ENCODE assay signal across 8 cellular contexts in the genomic region with DNA sequence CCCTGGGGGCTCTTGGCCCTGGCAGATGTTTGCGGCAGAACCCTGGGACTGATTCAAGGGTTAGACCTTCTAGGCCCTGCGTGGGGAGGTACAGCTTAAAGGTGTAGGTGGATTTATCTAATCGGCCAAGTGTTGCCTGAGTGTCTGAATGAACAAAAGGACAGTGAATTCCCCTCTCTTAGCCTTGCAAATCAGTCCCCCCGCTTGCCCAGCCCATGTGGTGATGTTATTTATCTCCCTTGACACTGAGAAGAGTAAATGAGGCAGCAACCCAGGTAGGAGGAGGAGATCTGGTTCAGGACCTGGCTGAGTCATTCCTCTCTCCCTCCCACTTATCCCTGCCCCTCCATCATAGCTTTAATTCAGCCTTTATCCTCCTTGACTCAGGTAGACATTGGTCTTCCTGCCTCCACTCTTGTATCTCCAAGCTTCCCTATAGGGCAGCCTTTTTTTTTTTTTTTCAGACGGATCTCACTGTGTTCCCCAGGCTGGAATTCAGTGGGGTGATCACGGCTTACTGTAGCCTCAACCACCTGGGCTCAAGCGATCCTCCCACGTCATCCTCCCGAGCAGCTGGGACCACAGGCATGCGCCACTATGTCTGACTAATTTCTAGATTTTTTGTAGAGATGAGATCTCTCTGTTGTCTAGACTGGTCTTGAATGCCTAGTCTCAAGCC. TPM values are rescaled to one million over a fixed set of nuclear protein-coding genes. Genes with fewer than 3 reads are reported as not detected.
DNase-seq lines count a peak whose midpoint lies in the region; ATAC-seq, FAIRE-seq and TF ChIP-seq lines count a peak whose summit lies in the region.

No MANE protein-coding gene starts in this region.

- no peak overlapping the region for H3K4me2 ChIP-seq in IMR-90 (ENCODE audit: low read depth, low read length)

- no peak overlapping the region for H2AK9ac ChIP-seq in IMR-90 (replicated peaks; ENCODE audit: low read depth, low read length, poor library complexity)

- H4K8ac ChIP-seq in IMR-90 (ENCODE audit: low read depth in 2 of 2, low read length in 2 of 2): no peak overlapping the region

- no peak overlapping the region for H3K23ac ChIP-seq in IMR-90 (ENCODE audit: low read depth, low read length)

- dilution Hi-C loops in IMR-90 (cut with HindIII; ENCODE audit: low sequenced_read_pairs, unreplicated experiment): no loop called here

- no peak for TF ChIP-seq RAD21 in IMR-90 (IDR thresholded peaks at IDR 0.05; ENCODE audit: low read length)

- TF ChIP-seq POLR2A in GM12892 (IDR thresholded peaks at IDR 0.05; ENCODE audit: low read depth, low read length) (no peak), IMR-90 (IDR thresholded peaks at IDR 0.05; ENCODE audit: low read depth, low read length) (no peak), tibial nerve (IDR thresholded peaks at IDR 0.05) (no peak)

- BruUV-seq in IMR-90 (replicated peaks; lab: Mats Ljungman, UMichigan): no TSS peak

- POLR2A ChIA-PET in IMR-90 (lab: Charles Lee; ENCODE audit: unreplicated experiment): interaction anchor here (0.6 kb wide), 1 partner anchor 20 kb away, joined by 5 read pairs; no protein-coding TSS in a partner anchor

- in situ Hi-C loops in IMR-90 (cut with MboI; ENCODE audit: low sequenced_read_pairs): no loop called here
- in situ Hi-C loops in HAP-1 (cut with MboI; ENCODE audit: low sequenced_read_pairs): no loop called here

- DNase-seq in GM12892 (ENCODE audit: insufficient read length) (peak; percentile 51), IMR-90 (peak; percentile 71), fibroblast of pulmonary artery (ENCODE audit: low read depth) (peak; percentile 43), tibial nerve (ENCODE audit: low spot score in 2 of 2) (no peak), NCI-H1694 treated with DMSO at 0.1 percent for 48 hours (lab: John Stamatoyannopoulos, UW) (no peak), HAP-1 (ENCODE audit: low spot score in 2 of 2) (no peak)

- H2AFZ ChIP-seq in IMR-90 (replicated peaks; ENCODE audit: low read length, poor library complexity): no peak overlapping the region

- H3K27ac ChIP-seq in IMR-90 (ENCODE audit: insufficient read depth, low read length) (no peak overlapping the region), tibial nerve (peak overlapping the region in 1 of 4 donors; percentile 1)

- H2BK20ac ChIP-seq in IMR-90 (ENCODE audit: low read depth, low read length): no peak overlapping the region

- H2AK5ac ChIP-seq in IMR-90 (ENCODE audit: low read depth, low read length): no peak overlapping the region

- no peak overlapping the region for H4K5ac ChIP-seq in IMR-90 (ENCODE audit: low read depth, low read length)

- H3K9me3 ChIP-seq in IMR-90 (ENCODE audit: control insufficient read depth, insufficient read depth, low read length): peaks cover 3% of the 10 kb centered on the region; the same call in 1 of the 2 replicates
- H3K9me3 ChIP-seq in tibial nerve: no peaks in the 10 kb centered on the region
- no peaks in the 10 kb centered on the region for H3K9me3 ChIP-seq in HAP-1

- WGBS in IMR-90 (ENCODE audit: extremely low coverage in 2 of 2, insufficient read length in 1 of 2), 2 experiments: no CpG with 5 or more reads among the region's 10 CpGs
- WGBS in tibial nerve, 2 donors: 75% methylated on average over 10 of the region's 10 CpGs

- no peak overlapping the region for H2BK15ac ChIP-seq in IMR-90 (ENCODE audit: low read depth, low read length)

- H3K18ac ChIP-seq in IMR-90 (ENCODE audit: low read depth, low read length): no peak overlapping the region

- H3K14ac ChIP-seq in IMR-90 (replicated peaks; ENCODE audit: low read depth, low read length): no peak overlapping the region

- FAIRE-seq in GM12892 (lab: Jason Lieb, UNC): peak; percentile 77

- H2BK5ac ChIP-seq in IMR-90 (ENCODE audit: low read depth, low read length, poor library complexity, severe bottlenecking): no peak overlapping the region

- H3K56ac ChIP-seq in IMR-90 (ENCODE audit: extremely low read depth, insufficient read depth, low read length): no peak overlapping the region

- H3K4me3 ChIP-seq in IMR-90 (ENCODE audit: insufficient read depth, low read depth, low read length) (no peak overlapping the region), fibroblast of pulmonary artery (replicated peaks; ENCODE audit: low read depth, low read length) (no peak overlapping the region), tibial nerve (no peak overlapping the region), HAP-1 (no peak overlapping the region)

- no peak overlapping the region for H3K9ac ChIP-seq in IMR-90 (ENCODE audit: low read depth, low read length)

- H4K20me1 ChIP-seq in IMR-90 (ENCODE audit: insufficient read depth, low read length): no peaks in the 10 kb centered on the region

- no peak for TF ChIP-seq EP300 in tibial nerve (IDR thresholded peaks at IDR 0.05)

- H3K27me3 ChIP-seq in IMR-90 (ENCODE audit: control insufficient read depth, insufficient read depth, low read length) (peaks cover 21% of the 10 kb centered on the region), tibial nerve (no peaks in the 10 kb centered on the region), HAP-1 (ENCODE audit: low read depth) (no peaks in the 10 kb centered on the region)

- H3K4ac ChIP-seq in IMR-90 (ENCODE audit: low read depth, low read length): no peak overlapping the region

- no peak for TF ChIP-seq CTCF in IMR-90 (conservative IDR thresholded peaks at IDR 0.05; ENCODE audit: low read depth, low read length)
- no peak for TF ChIP-seq CTCF in fibroblast of pulmonary artery (IDR thresholded peaks at IDR 0.05; ENCODE audit: low read length, missing control alignments)
- no peak for TF ChIP-seq CTCF in tibial nerve (IDR thresholded peaks at IDR 0.05)

- no peaks in the 10 kb centered on the region for H3K79me1 ChIP-seq in IMR-90 (ENCODE audit: low read depth in 1 of 2, low read length in 2 of 2)

- H3K36me3 ChIP-seq in IMR-90 (ENCODE audit: control insufficient read depth, insufficient read depth, low read length) (no peaks in the 10 kb centered on the region), tibial nerve (no peaks in the 10 kb centered on the region), HAP-1 (replicated peaks) (no peaks in the 10 kb centered on the region)

- H3K4me1 ChIP-seq in IMR-90 (ENCODE audit: control insufficient read depth, insufficient read depth, low read length) (peaks cover 8% of the 10 kb centered on the region; the same call in 1 of the 2 replicates), tibial nerve (peaks cover 0 to 30% (median 7%) of the 10 kb centered on the region in 4 donors), HAP-1 (no peaks in the 10 kb centered on the region; the same call in none of the 2 replicates)

- H4K91ac ChIP-seq in IMR-90 (ENCODE audit: insufficient read depth, low read depth, low read length): no peak overlapping the region

- H2BK120ac ChIP-seq in IMR-90 (ENCODE audit: low read depth, low read length): no peak overlapping the region

- H3K9me1 ChIP-seq in IMR-90 (ENCODE audit: insufficient read depth, low read length): no peaks in the 10 kb centered on the region

- intact Hi-C loops in IMR-90 (cut with micrococcal nuclease): no loop called here

- CTCF ChIA-PET in IMR-90 (lab: Yijun Ruan, JAX): no interaction called here

- ATAC-seq in GM21529 (IDR thresholded peaks at IDR 0.05; ENCODE audit: unreplicated experiment) (peak; percentile 84), IMR-90 (ENCODE audit: low read depth) (peak; percentile 31; the same call in 1 of the 2 replicates), GM21367 (IDR thresholded peaks at IDR 0.05; ENCODE audit: unreplicated experiment) (no peak)

TF ChIP-seq in IMR-90, 13 proteins besides CTCF, POLR2A, EP300 and RAD21:
- TF ChIP-seq RCOR1 (IDR thresholded peaks at IDR 0.05; ENCODE audit: insufficient replicate concordance, low read length) (no peak), MXI1 (IDR thresholded peaks at IDR 0.05; ENCODE audit: borderline replicate concordance, low read depth, low read length) (no peak), MAFK (IDR thresholded peaks at IDR 0.05; ENCODE audit: low read depth, low read length) (no peak), MAZ (IDR thresholded peaks at IDR 0.05; ENCODE audit: borderline replicate concordance, low read depth, low read length) (no peak), SMC3 (IDR thresholded peaks at IDR 0.05; ENCODE audit: low read depth, low read length) (no peak), ELK1 (IDR thresholded peaks at IDR 0.05; ENCODE audit: borderline replicate concordance, low read depth, low read length) (no peak), CHD1 (IDR thresholded peaks at IDR 0.05; ENCODE audit: low read depth, low read length) (no peak), RFX5 (IDR thresholded peaks at IDR 0.05; ENCODE audit: low read depth, low read length) (no peak), BHLHE40 (IDR thresholded peaks at IDR 0.05; ENCODE audit: low read depth, low read length) (no peak), FOS (IDR thresholded peaks at IDR 0.05; ENCODE audit: low read depth, low read length) (no peak), CEBPB (IDR thresholded peaks at IDR 0.05; ENCODE audit: low read depth, low read length) (no peak), NFE2L2 (IDR thresholded peaks at IDR 0.05; ENCODE audit: low read depth, low read length) (no peak)
- TF ChIP-seq, protein P1, sequence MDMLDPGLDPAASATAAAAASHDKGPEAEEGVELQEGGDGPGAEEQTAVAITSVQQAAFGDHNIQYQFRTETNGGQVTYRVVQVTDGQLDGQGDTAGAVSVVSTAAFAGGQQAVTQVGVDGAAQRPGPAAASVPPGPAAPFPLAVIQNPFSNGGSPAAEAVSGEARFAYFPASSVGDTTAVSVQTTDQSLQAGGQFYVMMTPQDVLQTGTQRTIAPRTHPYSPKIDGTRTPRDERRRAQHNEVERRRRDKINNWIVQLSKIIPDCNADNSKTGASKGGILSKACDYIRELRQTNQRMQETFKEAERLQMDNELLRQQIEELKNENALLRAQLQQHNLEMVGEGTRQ (IDR thresholded peaks at IDR 0.05; ENCODE audit: low read depth, low read length): no peak

RNA-seq across cellular contexts. Expression of gene MAGEF1, which starts 54.7 kb away (rescaled TPM):
- polyA plus RNA-seq in GM12892 (2012; ENCODE audit: missing spikeins): 17.8 TPM
- 10.6 and 16.4 TPM in 2 replicates for total RNA-seq in IMR-90 (2012; rRNA removed)
- 18.3 and 19.4 TPM in 2 replicates for polyA plus RNA-seq in IMR-90 (2012; rRNA removed)
- polyA plus RNA-seq in IMR-90 (2012; cell fraction: cytosol; rRNA removed): 19.1 and 19.8 TPM in 2 replicates
- 6.1 and 8.7 TPM in 2 replicates for polyA plus RNA-seq in IMR-90 (2012; cell fraction: nucleus; rRNA removed; ENCODE audit: low replicate concordance)
- 10 to 100 TPM; 29.6 to 48.1 (median 42.4) TPM for total RNA-seq in tibial nerve

Comparison
In these comparisons a context has a peak if more than half of its experiments do, and no peak if none do; other contexts are left out.
1. DNase-seq: peak in GM12892 (single experiment), IMR-90 (single experiment) and fibroblast of pulmonary artery (single experiment); none in tibial nerve (0 of 2), NCI-H1694 treated with DMSO at 0.1 percent for 48 hours (single experiment) and HAP-1 (0 of 2).